ENCODE assay signal across 18 cellular contexts in genomic region chr4:48262926-48263325, GRCh38. TPM values are rescaled to one million over a fixed set of nuclear protein-coding genes. Genes with fewer than 3 reads are reported as not detected.
A peak's percentile ranks its signal among the peaks of the same experiment; 100 is the strongest.
DNase-seq lines count a peak whose midpoint lies in the region; ATAC-seq and TF ChIP-seq lines count a peak whose summit lies in the region.
"Had no signal": no experiment of that assay in that cellular context is flagged by ENCODE, and none has a peak within 500 bp of the region (broad histone marks: within the 10 kb centered on the region; RNA-seq: fewer than 3 reads in every experiment).

No MANE protein-coding gene starts in this region.

- TF ChIP-seq EP300 in gastroesophageal sphincter (IDR thresholded peaks at IDR 0.05), result no peak

- 65 to 72% methylated on average over 2 to 3 of the region's 3 CpGs for WGBS in gastroesophageal sphincter (ENCODE audit: low coverage in 1 of 2), 2 donors

- no peaks in the 10 kb centered on the region for H3K36me3 ChIP-seq in gastroesophageal sphincter
- H3K36me3 ChIP-seq in effector memory CD4-positive, alpha-beta T cell (ENCODE audit: control insufficient read depth, insufficient read depth, low read length), result no peaks in the 10 kb centered on the region
- H3K36me3 ChIP-seq: adrenal gland, esophagus muscularis mucosa had no signal

- H3K4me1 ChIP-seq in gastroesophageal sphincter, result no peaks in the 10 kb centered on the region
- no peaks in the 10 kb centered on the region for H3K4me1 ChIP-seq in effector memory CD4-positive, alpha-beta T cell (ENCODE audit: control insufficient read depth, insufficient read depth, low read length, poor library complexity, severe bottlenecking)
- H3K4me1 ChIP-seq: esophagus muscularis mucosa had no signal

- no peak overlapping the region for H3K27ac ChIP-seq in gastroesophageal sphincter
- H3K27ac ChIP-seq in effector memory CD4-positive, alpha-beta T cell (ENCODE audit: insufficient read depth, low read length, poor library complexity, severe bottlenecking), result no peak overlapping the region
- H3K27ac ChIP-seq: esophagus muscularis mucosa, KMS-11, skin epidermis had no signal

- no peak overlapping the region for H3K4me3 ChIP-seq in gastroesophageal sphincter
- no peak overlapping the region for H3K4me3 ChIP-seq in effector memory CD4-positive, alpha-beta T cell (ENCODE audit: insufficient read depth, low read depth, low read length, poor library complexity, severe bottlenecking)
- H3K4me3 ChIP-seq: adrenal gland, esophagus muscularis mucosa, skin epidermis had no signal

- H3K9me3 ChIP-seq in gastroesophageal sphincter, result no peaks in the 10 kb centered on the region
- H3K9me3 ChIP-seq in effector memory CD4-positive, alpha-beta T cell (ENCODE audit: control insufficient read depth, low read length), result no peaks in the 10 kb centered on the region
- H3K9me3 ChIP-seq: adrenal gland, esophagus muscularis mucosa had no signal

- no peaks in the 10 kb centered on the region for H3K27me3 ChIP-seq in gastroesophageal sphincter
- no peaks in the 10 kb centered on the region for H3K27me3 ChIP-seq in effector memory CD4-positive, alpha-beta T cell (replicated peaks; ENCODE audit: control insufficient read depth, insufficient read depth, low read length, poor library complexity, severe bottlenecking)
- H3K27me3 ChIP-seq: adrenal gland, esophagus muscularis mucosa had no signal

- ATAC-seq in gastroesophageal sphincter (peak; percentile 50), HG03196 (IDR thresholded peaks at IDR 0.05; ENCODE audit: unreplicated experiment) (no peak)

- DNase-seq in ACHN, result peak; percentile 63
- peak; percentile 73 for DNase-seq in HK-2 (ENCODE audit: unreplicated experiment)
- DNase-seq in T1000 (lab: John Stamatoyannopoulos, UW), result peak; percentile 9
- no peak for DNase-seq in T-helper 1 cell
- DNase-seq in NCI-H1694 treated with DMSO at 0.1 percent for 48 hours (lab: John Stamatoyannopoulos, UW), result no peak
- DNase-seq in effector memory CD4-positive, alpha-beta T cell, result no peak
- DNase-seq: activated CD4-positive, alpha-beta memory T cell treated with anti-CD3 and anti-CD28 coated beads for 36 hours; NCI-H774; occipital lobe; RPMI8226; stimulated activated naive CD4-positive, alpha-beta T cell treated with Interleukin-2 at 50 U/mL for 16 hours; T-helper 2 cell had no signal

- in situ Hi-C loops in ACHN (cut with HindIII; ENCODE audit: low pct_ligation_motif_present, low pct_unique_long_range_greater_than_20kb, low sequenced_read_pairs), result no loop called here

- TF ChIP-seq POLR2A in gastroesophageal sphincter (IDR thresholded peaks at IDR 0.05), result no peak

- no peak for TF ChIP-seq CTCF in gastroesophageal sphincter (IDR thresholded peaks at IDR 0.05)

RNA-seq across cellular contexts. Expression of gene TEC, which starts 6.7 kb away (rescaled TPM):
- total RNA-seq in gastroesophageal sphincter, result 1 to 10 TPM; 1.9 to 6.5 (median 3.1) TPM

Comparison
In these comparisons a context has a peak if more than half of its experiments do, and no peak if none do; other contexts are left out.
1. DNase-seq: peak in ACHN (single experiment), HK-2 (single experiment) and T1000 (single experiment); none in T-helper 1 cell (0 of 5), NCI-H1694 treated with DMSO at 0.1 percent for 48 hours (single experiment) and effector memory CD4-positive, alpha-beta T cell (0 of 3).